ENCODE assay signal across 21 cellular contexts in the genomic region with DNA sequence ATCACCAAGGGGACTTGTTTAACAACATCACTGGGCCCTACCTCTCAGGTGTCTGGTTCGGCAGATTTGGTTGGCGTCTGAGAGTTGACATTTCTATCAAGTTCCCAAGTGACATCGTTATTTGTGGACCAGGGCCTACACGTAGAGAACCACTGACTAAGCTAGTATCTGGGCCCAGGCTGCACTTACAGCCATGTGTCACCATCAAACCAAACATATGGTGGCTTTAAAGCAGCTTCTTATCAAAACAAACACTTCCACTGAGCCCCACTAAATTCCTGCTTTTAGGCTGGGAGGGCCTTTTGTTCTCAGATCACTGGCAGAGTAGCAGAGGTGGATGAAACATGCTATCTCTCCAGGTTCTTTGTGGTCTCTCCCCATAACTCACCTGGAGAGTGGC.
"Had no signal": no experiment of that assay in that cellular context is flagged by ENCODE, and none has a peak within 500 bp of the region (broad histone marks: within the 10 kb centered on the region; RNA-seq: fewer than 3 reads in every experiment).

No MANE protein-coding gene starts in this region.

- FAIRE-seq: colon had no signal

- ATAC-seq: activated naive CD8-positive, alpha-beta T cell treated with anti-CD3 and anti-CD28 coated beads, Interleukin-2, amount 50 U/mL, for 24 hours; gastrocnemius medialis; heart left ventricle; natural killer cell; psoas muscle; right cardiac atrium; stimulated activated naive CD8-positive, alpha-beta T cell treated with anti-CD3 and anti-CD28 coated beads, Interleukin-15, amount 100 ng/mL, for 72 hours had no signal

- H3K36me3 ChIP-seq: gastrocnemius medialis, heart left ventricle, ovary, upper lobe of left lung had no signal

- H3K27ac ChIP-seq: epithelial cell of prostate, gastrocnemius medialis, heart left ventricle, ovary, psoas muscle, upper lobe of left lung, VCaP had no signal

- DNase-seq: activated CD4-positive, CD25-positive, alpha-beta regulatory T cell treated with anti-CD3 and anti-CD28 coated beads, Interleukin-2, amount 50 U/mL, for 72 hours; activated CD8-positive, alpha-beta memory T cell treated with anti-CD3 and anti-CD28 coated beads for 24 hours; activated CD8-positive, alpha-beta memory T cell treated with anti-CD3 and anti-CD28 coated beads, Interleukin-2, amount 50 U/mL, for 48 hours; activated effector memory CD4-positive, alpha-beta T cell treated with Interleukin-2 at 50 U/mL for 16 hours; activated naive CD4-positive, alpha-beta T cell treated with anti-CD3 and anti-CD28 coated beads, Interleukin-2, amount 10 ng/mL, durations not matched to agents 7 days and 5 days; activated naive CD8-positive, alpha-beta T cell treated with anti-CD3 and anti-CD28 coated beads, Interleukin-2, amount 50 U/mL, for 24 hours; activated T-cell treated with anti-CD3 and anti-CD28 coated beads, Interleukin-2, amount 50 U/mL, for 48 hours; anterior cingulate cortex; central memory CD4-positive, alpha-beta T cell; endodermal cell; gastrocnemius medialis; heart left ventricle; natural killer cell; ovary; psoas muscle; right cardiac atrium; stimulated activated naive CD8-positive, alpha-beta T cell treated with anti-CD3 and anti-CD28 coated beads, Interleukin-15, amount 100 ng/mL, for 72 hours; upper lobe of left lung had no signal

- H3K4me3 ChIP-seq: gastrocnemius medialis, heart left ventricle, ovary, psoas muscle, upper lobe of left lung had no signal

- H3K27me3 ChIP-seq: gastrocnemius medialis, heart left ventricle, ovary, upper lobe of left lung had no signal
